In the genomic region with DNA sequence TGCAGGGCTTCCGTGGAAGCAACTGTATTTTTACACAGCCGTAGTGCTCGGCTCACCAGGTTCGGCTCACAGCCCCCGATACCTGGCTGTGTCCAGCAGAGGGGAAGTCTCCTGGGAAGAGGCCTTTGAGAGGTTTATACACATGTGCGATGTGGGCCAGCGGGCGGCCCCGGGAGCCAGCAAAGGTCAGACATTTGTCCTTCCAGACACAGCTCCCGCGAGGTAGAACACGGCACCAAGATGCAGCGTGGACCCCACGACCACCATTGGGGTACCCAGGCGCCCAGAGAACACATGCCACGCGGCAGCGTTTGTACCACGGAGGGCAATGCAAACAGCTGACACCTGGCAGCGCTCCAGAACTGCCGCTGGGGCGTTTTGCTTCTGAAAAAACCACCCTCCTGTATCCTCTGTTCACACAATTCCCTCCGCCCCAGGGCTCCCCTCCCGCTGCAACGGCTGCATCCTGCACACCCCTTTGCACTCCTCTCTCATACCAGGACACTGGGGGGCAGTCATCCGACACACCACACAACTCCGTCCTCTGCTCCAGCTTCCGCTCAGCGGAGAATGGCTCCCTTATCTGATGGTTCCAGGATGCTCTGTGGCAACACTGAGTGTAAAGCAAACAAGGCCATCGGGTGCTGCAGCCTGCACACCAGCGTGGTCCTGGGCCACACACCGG, we compare ENCODE assay signal across 8 cellular contexts.
DNase-seq lines count a peak whose midpoint lies in the region; ATAC-seq and TF ChIP-seq lines count a peak whose summit lies in the region.

No MANE protein-coding gene starts in this region.

- H3K27ac Mint-ChIP-seq in nephron, result peak overlapping the region in 2 of 3 experiments; percentile 23 to 52

- no peaks in the 10 kb centered on the region for H3K9me3 Mint-ChIP-seq in nephron

- H3K27me3 Mint-ChIP-seq in nephron (ENCODE audit: low read depth), result peaks cover 18% of the 10 kb centered on the region

- peaks cover 17% of the 10 kb centered on the region for H3K4me1 Mint-ChIP-seq in nephron

- peak overlapping the region in 2 of 3 experiments; percentile 5 to 25 for H3K4me3 Mint-ChIP-seq in nephron

- TF ChIP-seq CTCF in fibroblast of mammary gland (conservative IDR thresholded peaks at IDR 0.05; ENCODE audit: control insufficient read depth, insufficient read depth, low read depth, low read length) (peak; percentile 65), nephron (IDR thresholded peaks at IDR 0.05; ENCODE audit: unreplicated experiment in 3 of 3) (peak in 2 of 3 experiments; percentile 39 to 51)

- H3K4me3 ChIP-seq in fibroblast of mammary gland (ENCODE audit: control insufficient read depth, low read depth, low read length), result no peak overlapping the region

- no peak for ATAC-seq in GM19397 (IDR thresholded peaks at IDR 0.05; ENCODE audit: unreplicated experiment)

- no peaks in the 10 kb centered on the region for H3K36me3 Mint-ChIP-seq in nephron (ENCODE audit: low read depth)

- peak; percentile 78 for DNase-seq in COLO829 (ENCODE audit: low spot score)
- DNase-seq in HuH-7 (ENCODE audit: low spot score), result peak; percentile 79
- DNase-seq in OCI-M1 (lab: John Stamatoyannopoulos, UW), result peak; percentile 91
- DNase-seq in activated T-cell treated with anti-CD3 and anti-CD28 coated beads, Interleukin-2, amount 50 U/mL, for 48 hours, result peak; percentile 83 to 86
- peak; percentile 91 for DNase-seq in fibroblast of mammary gland (ENCODE audit: low read depth)
- DNase-seq in stimulated activated CD8-positive, alpha-beta memory T cell treated with anti-CD3 and anti-CD28 coated beads, Interleukin-7, amount 100 ng/mL, for 48 hours (ENCODE audit: extremely low read depth in 1 of 2, low read depth in 1 of 2), result peak; percentile 48 to 72
